Comparison of ENCODE assay signal across 1 cellular context in the genomic region with DNA sequence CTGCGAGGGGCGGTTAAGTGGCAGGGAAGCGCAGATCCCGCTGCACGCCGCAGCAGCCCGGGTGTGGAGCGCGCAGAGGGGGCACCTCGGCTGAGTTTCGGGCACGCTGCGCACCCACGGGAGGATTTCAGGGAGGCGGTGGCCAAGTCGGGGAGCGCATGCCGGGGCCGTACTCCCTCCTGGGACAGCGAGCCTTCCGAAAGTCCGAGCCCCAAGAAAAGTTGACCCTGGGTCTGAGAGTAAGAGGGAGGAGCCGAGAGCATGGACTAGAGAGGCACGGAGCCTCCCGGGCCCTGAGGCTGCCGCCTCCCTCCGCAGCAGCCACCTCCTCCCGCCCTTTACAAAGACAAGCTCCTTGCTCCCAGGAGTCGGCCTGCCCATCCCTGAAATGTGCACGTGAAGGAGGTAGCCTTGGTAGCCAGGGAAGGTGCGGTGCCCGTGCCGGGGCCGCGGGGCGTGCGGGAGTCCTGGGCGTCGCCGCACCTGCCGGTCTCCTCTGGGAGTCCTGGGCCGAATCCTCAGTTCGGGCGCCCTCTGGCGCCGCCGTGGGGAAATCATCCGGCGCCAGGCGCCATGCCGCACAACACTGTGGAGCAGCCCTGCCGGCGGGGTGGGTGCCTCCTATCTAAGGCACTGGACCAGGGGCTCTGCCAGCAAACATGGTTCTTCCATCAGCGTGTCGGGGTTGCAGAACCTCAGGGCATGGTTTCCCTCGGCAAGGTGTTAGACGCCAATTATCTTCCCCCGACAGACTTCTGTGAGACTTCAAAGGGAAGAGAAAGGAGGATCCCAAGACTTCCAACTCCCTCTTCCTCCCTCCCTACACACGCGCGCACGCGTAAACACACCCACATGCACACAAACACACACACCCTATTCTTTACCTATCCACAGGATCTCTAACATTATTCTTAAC.
TF ChIP-seq lines count a peak whose summit lies in the region.

No MANE protein-coding gene starts in this region.

TF ChIP-seq in HepG2, 621 proteins besides CTCF, POLR2A, EP300 and RAD21 (continued from another document and continues in another):
- TF ChIP-seq, protein P1, sequence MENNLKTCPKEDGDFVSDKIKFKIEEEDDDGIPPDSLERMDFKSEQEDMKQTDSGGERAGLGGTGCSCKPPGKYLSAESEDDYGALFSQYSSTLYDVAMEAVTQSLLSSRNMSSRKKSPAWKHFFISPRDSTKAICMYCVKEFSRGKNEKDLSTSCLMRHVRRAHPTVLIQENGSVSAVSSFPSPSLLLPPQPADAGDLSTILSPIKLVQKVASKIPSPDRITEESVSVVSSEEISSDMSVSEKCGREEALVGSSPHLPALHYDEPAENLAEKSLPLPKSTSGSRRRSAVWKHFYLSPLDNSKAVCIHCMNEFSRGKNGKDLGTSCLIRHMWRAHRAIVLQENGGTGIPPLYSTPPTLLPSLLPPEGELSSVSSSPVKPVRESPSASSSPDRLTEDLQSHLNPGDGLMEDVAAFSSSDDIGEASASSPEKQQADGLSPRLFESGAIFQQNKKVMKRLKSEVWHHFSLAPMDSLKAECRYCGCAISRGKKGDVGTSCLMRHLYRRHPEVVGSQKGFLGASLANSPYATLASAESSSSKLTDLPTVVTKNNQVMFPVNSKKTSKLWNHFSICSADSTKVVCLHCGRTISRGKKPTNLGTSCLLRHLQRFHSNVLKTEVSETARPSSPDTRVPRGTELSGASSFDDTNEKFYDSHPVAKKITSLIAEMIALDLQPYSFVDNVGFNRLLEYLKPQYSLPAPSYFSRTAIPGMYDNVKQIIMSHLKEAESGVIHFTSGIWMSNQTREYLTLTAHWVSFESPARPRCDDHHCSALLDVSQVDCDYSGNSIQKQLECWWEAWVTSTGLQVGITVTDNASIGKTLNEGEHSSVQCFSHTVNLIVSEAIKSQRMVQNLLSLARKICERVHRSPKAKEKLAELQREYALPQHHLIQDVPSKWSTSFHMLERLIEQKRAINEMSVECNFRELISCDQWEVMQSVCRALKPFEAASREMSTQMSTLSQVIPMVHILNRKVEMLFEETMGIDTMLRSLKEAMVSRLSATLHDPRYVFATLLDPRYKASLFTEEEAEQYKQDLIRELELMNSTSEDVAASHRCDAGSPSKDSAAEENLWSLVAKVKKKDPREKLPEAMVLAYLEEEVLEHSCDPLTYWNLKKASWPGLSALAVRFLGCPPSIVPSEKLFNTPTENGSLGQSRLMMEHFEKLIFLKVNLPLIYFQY (CRISPR knock-in tag; IDR thresholded peaks at IDR 0.05; ENCODE audit: borderline replicate concordance): 0 out of 2 replicates have a peak, but pooled peaks have one; percentile 35
- no peak for TF ChIP-seq NFIB (CRISPR knock-in tag; IDR thresholded peaks at IDR 0.05; ENCODE audit: borderline replicate concordance)
- no peak for TF ChIP-seq CENPT (CRISPR knock-in tag; IDR thresholded peaks at IDR 0.05; ENCODE audit: low read depth)
- TF ChIP-seq ARID2 (CRISPR knock-in tag; IDR thresholded peaks at IDR 0.05; ENCODE audit: borderline replicate concordance): no peak
- peak; percentile 46 for TF ChIP-seq HNRNPLL (IDR thresholded peaks at IDR 0.05; ENCODE audit: low read depth, low read length, poor library complexity, severe bottlenecking)
- TF ChIP-seq HES4 (CRISPR knock-in tag; IDR thresholded peaks at IDR 0.05; ENCODE audit: borderline replicate concordance): peak; percentile 40; the same call in 1 of the 2 replicates
- TF ChIP-seq AGO1 (IDR thresholded peaks at IDR 0.05; ENCODE audit: low read depth, low read length, poor library complexity, severe bottlenecking): no peak
- TF ChIP-seq NFKB2 (CRISPR knock-in tag; IDR thresholded peaks at IDR 0.05; ENCODE audit: borderline replicate concordance): peak; percentile 74; the same call in 1 of the 2 replicates
- no peak for TF ChIP-seq GATAD1 (CRISPR knock-in tag; IDR thresholded peaks at IDR 0.05)
- TF ChIP-seq EED (CRISPR knock-in tag; IDR thresholded peaks at IDR 0.05): 0 out of 2 replicates have a peak, but pooled peaks have one; percentile 24
- TF ChIP-seq SNAI1 (CRISPR knock-in tag; IDR thresholded peaks at IDR 0.05; ENCODE audit: borderline replicate concordance): 0 out of 2 replicates have a peak, but pooled peaks have one; percentile 33
- TF ChIP-seq RBM39 (IDR thresholded peaks at IDR 0.05; ENCODE audit: low read depth, low read length, poor library complexity, severe bottlenecking): peak; percentile 56
- TF ChIP-seq DMAP1 (CRISPR knock-in tag; IDR thresholded peaks at IDR 0.05): 0 out of 2 replicates have a peak, but pooled peaks have one; percentile 22
- TF ChIP-seq TBX3 (IDR thresholded peaks at IDR 0.05; ENCODE audit: borderline replicate concordance): no peak
- no peak for TF ChIP-seq JARID2 (CRISPR knock-in tag; IDR thresholded peaks at IDR 0.05; ENCODE audit: insufficient replicate concordance)
- peak; percentile 74 for TF ChIP-seq STAG1 (CRISPR knock-in tag; IDR thresholded peaks at IDR 0.05)
- TF ChIP-seq, protein P2, sequence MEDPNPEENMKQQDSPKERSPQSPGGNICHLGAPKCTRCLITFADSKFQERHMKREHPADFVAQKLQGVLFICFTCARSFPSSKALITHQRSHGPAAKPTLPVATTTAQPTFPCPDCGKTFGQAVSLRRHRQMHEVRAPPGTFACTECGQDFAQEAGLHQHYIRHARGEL (CRISPR knock-in tag; IDR thresholded peaks at IDR 0.05): 0 out of 2 replicates have a peak, but pooled peaks have one; percentile 53
- TF ChIP-seq AGO2 (optimal IDR thresholded peaks at IDR 0.05; ENCODE audit: low read depth, low read length): no peak
- TF ChIP-seq, protein P3, sequence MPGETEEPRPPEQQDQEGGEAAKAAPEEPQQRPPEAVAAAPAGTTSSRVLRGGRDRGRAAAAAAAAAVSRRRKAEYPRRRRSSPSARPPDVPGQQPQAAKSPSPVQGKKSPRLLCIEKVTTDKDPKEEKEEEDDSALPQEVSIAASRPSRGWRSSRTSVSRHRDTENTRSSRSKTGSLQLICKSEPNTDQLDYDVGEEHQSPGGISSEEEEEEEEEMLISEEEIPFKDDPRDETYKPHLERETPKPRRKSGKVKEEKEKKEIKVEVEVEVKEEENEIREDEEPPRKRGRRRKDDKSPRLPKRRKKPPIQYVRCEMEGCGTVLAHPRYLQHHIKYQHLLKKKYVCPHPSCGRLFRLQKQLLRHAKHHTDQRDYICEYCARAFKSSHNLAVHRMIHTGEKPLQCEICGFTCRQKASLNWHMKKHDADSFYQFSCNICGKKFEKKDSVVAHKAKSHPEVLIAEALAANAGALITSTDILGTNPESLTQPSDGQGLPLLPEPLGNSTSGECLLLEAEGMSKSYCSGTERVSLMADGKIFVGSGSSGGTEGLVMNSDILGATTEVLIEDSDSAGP (CRISPR knock-in tag; IDR thresholded peaks at IDR 0.05; ENCODE audit: borderline replicate concordance): peak; percentile 68; the same call in 1 of the 2 replicates
- peak; percentile 88; the same call in 1 of the 2 replicates for TF ChIP-seq ZNF891 (CRISPR knock-in tag; IDR thresholded peaks at IDR 0.05)
- TF ChIP-seq ZNF296 (CRISPR knock-in tag; conservative IDR thresholded peaks at IDR 0.05): no peak
- no peak for TF ChIP-seq ZNF274 (CRISPR knock-in tag; IDR thresholded peaks at IDR 0.05)
- TF ChIP-seq GZF1 (CRISPR knock-in tag; IDR thresholded peaks at IDR 0.05): 0 out of 2 replicates have a peak, but pooled peaks have one; percentile 42
- TF ChIP-seq, protein P4, sequence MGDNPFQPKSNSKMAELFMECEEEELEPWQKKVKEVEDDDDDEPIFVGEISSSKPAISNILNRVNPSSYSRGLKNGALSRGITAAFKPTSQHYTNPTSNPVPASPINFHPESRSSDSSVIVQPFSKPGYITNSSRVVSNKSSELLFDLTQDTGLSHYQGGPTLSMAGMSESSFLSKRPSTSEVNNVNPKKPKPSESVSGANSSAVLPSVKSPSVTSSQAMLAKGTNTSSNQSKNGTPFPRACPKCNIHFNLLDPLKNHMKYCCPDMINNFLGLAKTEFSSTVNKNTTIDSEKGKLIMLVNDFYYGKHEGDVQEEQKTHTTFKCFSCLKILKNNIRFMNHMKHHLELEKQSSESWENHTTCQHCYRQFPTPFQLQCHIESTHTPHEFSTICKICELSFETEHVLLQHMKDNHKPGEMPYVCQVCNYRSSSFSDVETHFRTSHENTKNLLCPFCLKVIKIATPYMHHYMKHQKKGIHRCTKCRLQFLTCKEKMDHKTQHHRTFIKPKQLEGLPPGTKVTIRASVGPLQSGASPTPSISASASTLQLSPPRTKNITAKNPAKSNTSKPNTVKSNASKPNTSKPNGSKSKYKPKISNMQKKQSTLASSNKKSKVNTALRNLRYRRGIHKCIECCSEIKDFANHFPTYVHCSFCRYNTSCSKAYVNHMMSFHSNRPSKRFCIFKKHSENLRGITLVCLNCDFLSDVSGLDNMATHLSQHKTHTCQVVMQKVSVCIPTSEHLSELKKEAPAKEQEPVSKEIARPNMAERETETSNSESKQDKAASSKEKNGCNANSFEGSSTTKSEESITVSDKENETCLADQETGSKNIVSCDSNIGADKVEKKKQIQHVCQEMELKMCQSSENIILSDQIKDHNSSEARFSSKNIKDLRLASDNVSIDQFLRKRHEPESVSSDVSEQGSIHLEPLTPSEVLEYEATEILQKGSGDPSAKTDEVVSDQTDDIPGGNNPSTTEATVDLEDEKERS (CRISPR knock-in tag; IDR thresholded peaks at IDR 0.05): peak; percentile 62; the same call in 1 of the 2 replicates
- peak; percentile 66; the same call in 1 of the 2 replicates for TF ChIP-seq HIVEP1 (CRISPR knock-in tag; IDR thresholded peaks at IDR 0.05)
- TF ChIP-seq, protein P5, sequence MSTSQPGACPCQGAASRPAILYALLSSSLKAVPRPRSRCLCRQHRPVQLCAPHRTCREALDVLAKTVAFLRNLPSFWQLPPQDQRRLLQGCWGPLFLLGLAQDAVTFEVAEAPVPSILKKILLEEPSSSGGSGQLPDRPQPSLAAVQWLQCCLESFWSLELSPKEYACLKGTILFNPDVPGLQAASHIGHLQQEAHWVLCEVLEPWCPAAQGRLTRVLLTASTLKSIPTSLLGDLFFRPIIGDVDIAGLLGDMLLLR (CRISPR knock-in tag; IDR thresholded peaks at IDR 0.05): peak; percentile 69
- no peak for TF ChIP-seq FOXJ3 (CRISPR knock-in tag; IDR thresholded peaks at IDR 0.05; ENCODE audit: borderline replicate concordance)
- TF ChIP-seq MED13 (CRISPR knock-in tag; IDR thresholded peaks at IDR 0.05): 0 out of 2 replicates have a peak, but pooled peaks have one; percentile 45
- 0 out of 2 replicates have a peak, but pooled peaks have one; percentile 32 for TF ChIP-seq ZNF136 (CRISPR knock-in tag; IDR thresholded peaks at IDR 0.05; ENCODE audit: low read depth)
- no peak for TF ChIP-seq TOE1 (CRISPR knock-in tag; IDR thresholded peaks at IDR 0.05)
- no peak for TF ChIP-seq ASH2L (IDR thresholded peaks at IDR 0.05; ENCODE audit: insufficient read length, low read depth, low read length)
- TF ChIP-seq, protein P6, sequence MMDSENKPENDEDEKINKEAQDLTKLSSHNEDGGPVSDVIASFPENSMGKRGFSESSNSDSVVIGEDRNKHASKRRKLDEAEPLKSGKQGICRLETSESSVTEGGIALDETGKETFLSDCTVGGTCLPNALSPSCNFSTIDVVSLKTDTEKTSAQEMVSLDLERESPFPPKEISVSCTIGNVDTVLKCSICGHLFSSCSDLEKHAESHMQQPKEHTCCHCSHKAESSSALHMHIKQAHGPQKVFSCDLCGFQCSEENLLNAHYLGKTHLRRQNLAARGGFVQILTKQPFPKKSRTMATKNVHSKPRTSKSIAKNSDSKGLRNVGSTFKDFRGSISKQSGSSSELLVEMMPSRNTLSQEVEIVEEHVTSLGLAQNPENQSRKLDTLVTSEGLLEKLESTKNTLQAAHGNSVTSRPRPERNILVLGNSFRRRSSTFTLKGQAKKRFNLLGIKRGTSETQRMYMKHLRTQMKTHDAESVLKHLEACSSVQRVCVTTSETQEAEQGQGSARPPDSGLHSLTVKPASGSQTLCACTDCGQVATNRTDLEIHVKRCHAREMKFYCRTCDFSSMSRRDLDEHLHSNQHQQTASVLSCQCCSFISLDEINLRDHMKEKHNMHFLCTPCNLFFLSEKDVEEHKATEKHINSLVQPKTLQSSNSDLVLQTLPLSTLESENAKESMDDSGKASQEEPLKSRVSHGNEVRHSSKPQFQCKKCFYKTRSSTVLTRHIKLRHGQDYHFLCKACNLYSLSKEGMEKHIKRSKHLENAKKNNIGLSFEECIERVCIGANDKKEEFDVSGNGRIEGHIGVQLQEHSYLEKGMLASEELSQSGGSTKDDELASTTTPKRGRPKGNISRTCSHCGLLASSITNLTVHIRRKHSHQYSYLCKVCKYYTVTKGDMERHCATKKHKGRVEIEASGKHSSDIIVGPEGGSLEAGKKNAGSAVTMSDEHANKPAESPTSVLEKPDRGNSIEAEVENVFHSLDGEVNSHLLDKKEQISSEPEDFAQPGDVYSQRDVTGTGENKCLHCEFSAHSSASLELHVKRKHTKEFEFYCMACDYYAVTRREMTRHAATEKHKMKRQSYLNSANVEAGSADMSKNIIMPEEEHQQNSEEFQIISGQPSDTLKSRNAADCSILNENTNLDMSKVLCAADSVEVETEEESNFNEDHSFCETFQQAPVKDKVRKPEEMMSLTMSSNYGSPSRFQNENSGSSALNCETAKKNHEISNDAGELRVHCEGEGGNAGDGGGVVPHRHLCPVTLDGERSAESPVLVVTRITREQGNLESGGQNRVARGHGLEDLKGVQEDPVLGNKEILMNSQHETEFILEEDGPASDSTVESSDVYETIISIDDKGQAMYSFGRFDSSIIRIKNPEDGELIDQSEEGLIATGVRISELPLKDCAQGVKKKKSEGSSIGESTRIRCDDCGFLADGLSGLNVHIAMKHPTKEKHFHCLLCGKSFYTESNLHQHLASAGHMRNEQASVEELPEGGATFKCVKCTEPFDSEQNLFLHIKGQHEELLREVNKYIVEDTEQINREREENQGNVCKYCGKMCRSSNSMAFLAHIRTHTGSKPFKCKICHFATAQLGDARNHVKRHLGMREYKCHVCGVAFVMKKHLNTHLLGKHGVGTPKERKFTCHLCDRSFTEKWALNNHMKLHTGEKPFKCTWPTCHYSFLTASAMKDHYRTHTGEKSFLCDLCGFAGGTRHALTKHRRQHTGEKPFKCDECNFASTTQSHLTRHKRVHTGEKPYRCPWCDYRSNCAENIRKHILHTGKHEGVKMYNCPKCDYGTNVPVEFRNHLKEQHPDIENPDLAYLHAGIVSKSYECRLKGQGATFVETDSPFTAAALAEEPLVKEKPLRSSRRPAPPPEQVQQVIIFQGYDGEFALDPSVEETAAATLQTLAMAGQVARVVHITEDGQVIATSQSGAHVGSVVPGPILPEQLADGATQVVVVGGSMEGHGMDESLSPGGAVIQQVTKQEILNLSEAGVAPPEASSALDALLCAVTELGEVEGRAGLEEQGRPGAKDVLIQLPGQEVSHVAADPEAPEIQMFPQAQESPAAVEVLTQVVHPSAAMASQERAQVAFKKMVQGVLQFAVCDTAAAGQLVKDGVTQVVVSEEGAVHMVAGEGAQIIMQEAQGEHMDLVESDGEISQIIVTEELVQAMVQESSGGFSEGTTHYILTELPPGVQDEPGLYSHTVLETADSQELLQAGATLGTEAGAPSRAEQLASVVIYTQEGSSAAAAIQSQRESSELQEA (CRISPR knock-in tag; IDR thresholded peaks at IDR 0.05; ENCODE audit: not compliant biosample characterization): peak; percentile 54
- 0 out of 2 replicates have a peak, but pooled peaks have one; percentile 23 for TF ChIP-seq THAP11 (CRISPR knock-in tag; IDR thresholded peaks at IDR 0.05)
- TF ChIP-seq MAZ (IDR thresholded peaks at IDR 0.05; ENCODE audit: borderline replicate concordance, low read depth, low read length): no peak
- peak; percentile 34; the same call in 1 of the 2 replicates for TF ChIP-seq MAZ (CRISPR knock-in tag; IDR thresholded peaks at IDR 0.05; ENCODE audit: low read depth)
- no peak for TF ChIP-seq ZFP1 (CRISPR knock-in tag; IDR thresholded peaks at IDR 0.05)
- peak; percentile 37; the same call in 1 of the 2 replicates for TF ChIP-seq ZNF354B (CRISPR knock-in tag; IDR thresholded peaks at IDR 0.05)
- TF ChIP-seq HOXD1 (CRISPR knock-in tag; IDR thresholded peaks at IDR 0.05): 0 out of 2 replicates have a peak, but pooled peaks have one; percentile 21
- TF ChIP-seq NRL (CRISPR knock-in tag; IDR thresholded peaks at IDR 0.05; ENCODE audit: borderline replicate concordance): 0 out of 2 replicates have a peak, but pooled peaks have one; percentile 70
